Comparison of ENCODE assay signal across 24 cellular contexts in the genomic region with DNA sequence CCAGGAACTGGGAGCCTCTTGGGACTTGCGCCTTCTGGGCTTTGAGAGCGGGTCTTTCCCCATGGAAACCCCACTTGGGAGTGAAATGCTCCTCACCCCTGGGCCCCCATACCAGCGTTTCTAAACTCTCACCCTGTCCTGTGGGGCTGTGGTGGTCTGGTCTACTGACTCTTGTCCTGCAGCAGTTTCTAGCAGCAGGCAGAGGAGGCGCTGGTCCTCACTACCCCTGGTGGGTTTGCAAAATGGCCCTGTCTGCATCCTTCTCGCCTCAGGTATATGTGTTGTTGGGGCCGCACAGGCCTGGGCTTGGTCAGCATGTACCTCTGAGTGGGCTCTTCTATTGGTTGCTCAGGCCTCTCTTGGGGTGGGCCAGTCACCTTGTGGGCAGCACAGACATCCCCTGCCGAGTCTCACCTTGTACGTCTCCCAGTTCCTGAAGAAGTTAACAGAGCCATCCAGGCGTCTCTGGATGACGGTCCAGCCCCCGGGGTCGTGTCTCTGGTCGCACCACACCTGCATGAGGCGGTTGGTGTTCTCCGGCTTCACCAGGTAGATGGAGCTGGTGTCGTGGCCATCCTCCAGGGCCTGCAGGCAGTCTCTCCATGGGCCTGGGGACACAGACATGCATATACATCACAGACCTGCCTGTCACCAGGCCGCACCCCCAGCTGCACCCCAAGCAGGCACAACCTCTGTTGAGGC. TPM values are rescaled to one million over a fixed set of nuclear protein-coding genes. Genes with fewer than 3 reads are reported as not detected.
"Had no signal": no experiment of that assay in that cellular context is flagged by ENCODE, and none has a peak within 500 bp of the region (broad histone marks: within the 10 kb centered on the region; RNA-seq: fewer than 3 reads in every experiment).

No MANE protein-coding gene starts in this region.

- H3K27me3 ChIP-seq: gastroesophageal sphincter, thyroid gland had no signal

- ATAC-seq: activated T-cell treated with anti-CD3 and anti-CD28 coated beads, Interleukin-2, amount 50 U/mL, for 72 hours; gastroesophageal sphincter; left colon; lower lobe of right lung; naive thymus-derived CD4-positive, alpha-beta T cell; right cardiac atrium; stimulated activated naive CD8-positive, alpha-beta T cell treated with anti-CD3 and anti-CD28 coated beads, Interleukin-15, Interleukin-2, amounts not matched to agents 100 U/mL and 50 U/mL, for 24 hours had no signal

- H3K4me3 ChIP-seq: coronary artery, gastroesophageal sphincter, lower lobe of right lung, thyroid gland had no signal

- H3K27ac Mint-ChIP-seq: activated CD4-positive, alpha-beta memory T cell treated with anti-CD3 and anti-CD28 coated beads for 36 hours; activated naive CD4-positive, alpha-beta T cell treated with anti-CD3 and anti-CD28 coated beads for 36 hours; activated naive CD8-positive, alpha-beta T cell treated with anti-CD3 and anti-CD28 coated beads, Interleukin-2, amount 10 ng/mL, durations not matched to agents 7 days and 5 days; activated T-cell treated with anti-CD3 and anti-CD28 coated beads, Interleukin-2, amount 50 U/mL, for 72 hours; naive thymus-derived CD4-positive, alpha-beta T cell; progenitor cell of endocrine pancreas had no signal

- H3K9me3 ChIP-seq: gastroesophageal sphincter, lower lobe of right lung, thyroid gland had no signal

- H3K4me1 Mint-ChIP-seq: activated naive CD8-positive, alpha-beta T cell treated with anti-CD3 and anti-CD28 coated beads, Interleukin-2, amount 10 ng/mL, durations not matched to agents 7 days and 5 days; naive thymus-derived CD4-positive, alpha-beta T cell had no signal

- H3K36me3 Mint-ChIP-seq: activated CD4-positive, alpha-beta memory T cell treated with anti-CD3 and anti-CD28 coated beads for 36 hours; activated naive CD8-positive, alpha-beta T cell treated with anti-CD3 and anti-CD28 coated beads, Interleukin-2, amount 10 ng/mL, durations not matched to agents 7 days and 5 days had no signal

- H3K27me3 Mint-ChIP-seq: activated CD4-positive, alpha-beta memory T cell treated with anti-CD3 and anti-CD28 coated beads for 36 hours; progenitor cell of endocrine pancreas had no signal

- DNase-seq: activated CD4-positive, alpha-beta memory T cell treated with anti-CD3 and anti-CD28 coated beads for 36 hours; activated CD4-positive, alpha-beta T cell treated with anti-CD3 and anti-CD28 coated beads for 4 hours; activated CD4-positive, CD25-positive, alpha-beta regulatory T cell; activated effector memory CD4-positive, alpha-beta T cell treated with Interleukin-2 at 50 U/mL for 16 hours; activated naive CD4-positive, alpha-beta T cell treated with anti-CD3 and anti-CD28 coated beads for 36 hours; activated naive CD8-positive, alpha-beta T cell treated with anti-CD3 and anti-CD28 coated beads, Interleukin-2, amount 10 ng/mL, durations not matched to agents 7 days and 5 days; activated T-cell treated with anti-CD3 and anti-CD28 coated beads, Interleukin-2, amount 50 U/mL, for 72 hours; amniotic stem cell; cerebellar nuclear complex; lower lobe of right lung; naive thymus-derived CD4-positive, alpha-beta T cell; right cardiac atrium; stimulated activated CD4-positive, alpha-beta T cell treated with anti-CD3 and anti-CD28 coated beads, Interleukin-12 subunit alpha, Interleukin-12 subunit beta, amount 100 ng/mL, for 4 hours; stimulated activated CD4-positive, alpha-beta T cell treated with anti-CD3 and anti-CD28 coated beads, Interleukin-4, amount 100 ng/mL, for 4 hours; stimulated activated naive CD8-positive, alpha-beta T cell treated with anti-CD3 and anti-CD28 coated beads, Interleukin-15, Interleukin-2, amounts not matched to agents 100 U/mL and 50 U/mL, for 24 hours; T-helper 9 cell; thyroid gland had no signal

- H3K9me3 Mint-ChIP-seq: activated CD4-positive, alpha-beta memory T cell treated with anti-CD3 and anti-CD28 coated beads for 36 hours; activated naive CD4-positive, alpha-beta T cell treated with anti-CD3 and anti-CD28 coated beads for 36 hours; activated naive CD8-positive, alpha-beta T cell treated with anti-CD3 and anti-CD28 coated beads, Interleukin-2, amount 10 ng/mL, durations not matched to agents 7 days and 5 days; activated T-cell treated with anti-CD3 and anti-CD28 coated beads, Interleukin-2, amount 50 U/mL, for 72 hours; naive thymus-derived CD4-positive, alpha-beta T cell; neural crest cell had no signal

- H3K4me3 Mint-ChIP-seq: activated CD4-positive, alpha-beta memory T cell treated with anti-CD3 and anti-CD28 coated beads for 36 hours; activated naive CD4-positive, alpha-beta T cell treated with anti-CD3 and anti-CD28 coated beads for 36 hours; activated naive CD8-positive, alpha-beta T cell treated with anti-CD3 and anti-CD28 coated beads, Interleukin-2, amount 10 ng/mL, durations not matched to agents 7 days and 5 days; activated T-cell treated with anti-CD3 and anti-CD28 coated beads, Interleukin-2, amount 50 U/mL, for 72 hours; naive thymus-derived CD4-positive, alpha-beta T cell; neural crest cell had no signal

- H3K27ac ChIP-seq: coronary artery, gastroesophageal sphincter, lower lobe of right lung, thyroid gland had no signal

- FAIRE-seq: keratinocyte had no signal

- H3K4me1 ChIP-seq: lower lobe of right lung had no signal

RNA-seq across cellular contexts. Expression of a gene that starts 29.0 kb away (rescaled TPM):
- total RNA-seq: activated CD4-positive, alpha-beta memory T cell treated with anti-CD3 and anti-CD28 coated beads for 36 hours; activated naive CD4-positive, alpha-beta T cell treated with anti-CD3 and anti-CD28 coated beads for 36 hours; activated naive CD8-positive, alpha-beta T cell treated with anti-CD3 and anti-CD28 coated beads, Interleukin-2, amount 10 ng/mL, durations not matched to agents 7 days and 5 days; activated T-cell treated with anti-CD3 and anti-CD28 coated beads, Interleukin-2, amount 50 U/mL, for 72 hours; naive thymus-derived CD4-positive, alpha-beta T cell; T-helper 1 cell treated with Interleukin-12 subunit alpha and Interleukin-12 subunit beta and Interleukin-4 antibody, amounts not matched to agents 30 ng/mL and 1 ng/mL, for 36 hours had no signal
- polyA plus RNA-seq: naive thymus-derived CD4-positive, alpha-beta T cell had no signal
